Comparison of ENCODE assay signal across 1 cellular context in the genomic region with DNA sequence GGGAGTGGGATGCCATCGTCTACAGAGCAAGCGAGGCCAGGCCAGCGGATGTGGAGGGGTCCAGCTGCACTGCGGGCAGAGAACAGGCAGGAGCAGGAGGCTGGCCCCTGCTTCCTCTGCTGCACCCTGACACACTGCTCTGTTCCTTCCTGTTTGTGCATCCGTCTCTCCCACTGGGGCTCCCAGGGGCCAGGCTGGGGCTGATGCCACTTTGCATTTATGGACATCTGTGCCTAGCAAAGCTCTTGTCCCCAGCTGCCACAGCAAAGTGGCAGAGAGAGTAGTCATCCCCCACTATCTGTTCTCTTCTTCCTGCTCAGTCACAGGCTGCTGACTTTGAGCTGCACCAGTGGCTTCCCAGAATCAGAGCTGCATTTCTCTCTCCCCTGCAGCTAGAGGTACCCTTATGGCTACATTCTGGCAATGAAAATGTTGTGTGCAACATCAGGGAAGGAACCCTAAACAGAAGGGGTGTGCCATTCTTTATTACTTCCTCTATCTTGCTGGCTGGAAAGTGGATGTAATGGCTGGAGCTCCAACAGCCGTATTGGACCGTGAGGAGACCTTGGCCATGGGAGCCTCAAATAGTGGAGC.
A peak's percentile ranks its signal among the peaks of the same experiment; 100 is the strongest.
TF ChIP-seq lines count a peak whose summit lies in the region.

No MANE protein-coding gene starts in this region.

TF ChIP-seq in K562, 482 proteins besides CTCF, POLR2A, EP300 and RAD21:
- TF ChIP-seq MTA1 (IDR thresholded peaks at IDR 0.05; ENCODE audit: borderline replicate concordance) (no peak), KDM1A (IDR thresholded peaks at IDR 0.05) (peak; percentile 40 to 43; a peak in 1 of 4 replicates), RBM25 (IDR thresholded peaks at IDR 0.05; ENCODE audit: low read depth, low read length, severe bottlenecking) (peak; percentile 94), ADNP (tag; IDR thresholded peaks at IDR 0.05) (0 out of 2 replicates have a peak, but pooled peaks have one; percentile 59), PCBP2 (IDR thresholded peaks at IDR 0.05; ENCODE audit: low read depth, low read length, poor library complexity, severe bottlenecking) (no peak), NUFIP1 (IDR thresholded peaks at IDR 0.05; ENCODE audit: partially characterized antibody) (no peak), TSC22D4 (tag; IDR thresholded peaks at IDR 0.05) (no peak), BCOR (IDR thresholded peaks at IDR 0.05) (peak; percentile 80), RCOR1 (IDR thresholded peaks at IDR 0.05; ENCODE audit: borderline replicate concordance in 1 of 2, low read depth in 2 of 2, low read length in 2 of 2) (peak in 1 of 2 experiments; percentile 28; a peak in 1 of 4 replicates), HLTF (IDR thresholded peaks at IDR 0.05) (0 out of 2 replicates have a peak, but pooled peaks have one; percentile 78), TRIM28 (IDR thresholded peaks at IDR 0.05) (0 out of 2 replicates have a peak, but pooled peaks have one; percentile 20), TEAD4 (IDR thresholded peaks at IDR 0.05; ENCODE audit: low read length) (no peak), TEAD4 (CRISPR knock-in tag; IDR thresholded peaks at IDR 0.05; ENCODE audit: borderline replicate concordance) (no peak), SMARCA5 (IDR thresholded peaks at IDR 0.05) (peak; percentile 79; the same call in 1 of the 2 replicates)
- TF ChIP-seq, protein P1, sequence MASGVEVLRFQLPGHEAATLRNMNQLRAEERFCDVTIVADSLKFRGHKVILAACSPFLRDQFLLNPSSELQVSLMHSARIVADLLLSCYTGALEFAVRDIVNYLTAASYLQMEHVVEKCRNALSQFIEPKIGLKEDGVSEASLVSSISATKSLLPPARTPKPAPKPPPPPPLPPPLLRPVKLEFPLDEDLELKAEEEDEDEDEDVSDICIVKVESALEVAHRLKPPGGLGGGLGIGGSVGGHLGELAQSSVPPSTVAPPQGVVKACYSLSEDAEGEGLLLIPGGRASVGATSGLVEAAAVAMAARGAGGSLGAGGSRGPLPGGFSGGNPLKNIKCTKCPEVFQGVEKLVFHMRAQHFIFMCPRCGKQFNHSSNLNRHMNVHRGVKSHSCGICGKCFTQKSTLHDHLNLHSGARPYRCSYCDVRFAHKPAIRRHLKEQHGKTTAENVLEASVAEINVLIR (CRISPR knock-in tag; IDR thresholded peaks at IDR 0.05), result no peak
